In genomic region chr2:74414913-74415761, GRCh38 we compare ENCODE assay signal across 8 cellular contexts. TPM values are rescaled to one million over a fixed set of nuclear protein-coding genes. Genes with fewer than 3 reads are reported as not detected.
A peak's percentile ranks its signal among the peaks of the same experiment; 100 is the strongest.
DNase-seq lines count a peak whose midpoint lies in the region; ATAC-seq, FAIRE-seq and TF ChIP-seq lines count a peak whose summit lies in the region.

No MANE protein-coding gene starts in this region.

- peak overlapping the region; percentile 70 for H3K4me3 Mint-ChIP-seq in Calu3 (ENCODE audit: low read depth, unreplicated experiment)

- 40% methylated on average over 46 of the region's 62 CpGs for WGBS in K562 (ENCODE audit: insufficient coverage, low coverage, missing lambda C conversion rate)

- H3K27me3 ChIP-seq in K562 (ENCODE audit: control insufficient read depth in 2 of 2, insufficient read depth in 2 of 2, low read length in 2 of 2) (peaks cover 3 to 22% of the 10 kb centered on the region in 2 experiments; a peak in 4 of 5 replicates), subcutaneous abdominal adipose tissue (ENCODE audit: control insufficient read depth in 5 of 5, insufficient read depth in 4 of 5, low read length in 5 of 5) (peaks cover 0 to 15% (median 5%) of the 10 kb centered on the region in 5 donors)

- no peaks in the 10 kb centered on the region for H3K79me2 ChIP-seq in K562 (ENCODE audit: control insufficient read depth, insufficient read depth, low read length)

- H3K36me3 ChIP-seq in K562 (ENCODE audit: control insufficient read depth, insufficient read depth, low read length), result no peaks in the 10 kb centered on the region
- no peaks in the 10 kb centered on the region for H3K36me3 ChIP-seq in subcutaneous abdominal adipose tissue (ENCODE audit: control insufficient read depth in 5 of 5, insufficient read depth in 5 of 5, low read length in 5 of 5)

- peaks cover 8% of the 10 kb centered on the region for H3K36me3 Mint-ChIP-seq in Calu3 (ENCODE audit: insufficient read depth, unreplicated experiment)

- CTCF ChIA-PET in Calu3 (lab: Charles Lee), result no interaction called here
- CTCF ChIA-PET in K562 (lab: Yijun Ruan, JAX; ENCODE audit: low intra/inter-chr PET ratio), result no interaction called here

- H2AFZ ChIP-seq in K562 (ENCODE audit: low read depth, low read length), result peak overlapping the region; percentile 28; the same call in 1 of the 2 replicates

- peaks cover 28% of the 10 kb centered on the region for H3K27me3 Mint-ChIP-seq in Calu3 (ENCODE audit: unreplicated experiment)

- ATAC-seq in HG02642 (IDR thresholded peaks at IDR 0.05; ENCODE audit: poor library complexity, unreplicated experiment) (peak; percentile 40), K562 (no peak), HG03095 (IDR thresholded peaks at IDR 0.05; ENCODE audit: unreplicated experiment) (no peak), HG02610 (IDR thresholded peaks at IDR 0.05; ENCODE audit: unreplicated experiment) (no peak)

- peaks cover 19% of the 10 kb centered on the region for H3K4me1 Mint-ChIP-seq in Calu3 (ENCODE audit: low read depth, unreplicated experiment)

- no peak overlapping the region for H3K4me2 ChIP-seq in K562 (ENCODE audit: insufficient read depth, low read length)

- H3K9ac ChIP-seq in K562 (ENCODE audit: insufficient read depth in 1 of 2, low read depth in 2 of 2, low read length in 2 of 2) (peak overlapping the region in 1 of 2 experiments; percentile 67; a peak in 1 of 4 replicates), subcutaneous abdominal adipose tissue (ENCODE audit: low read length in 5 of 5) (peak overlapping the region in 4 of 5 donors; percentile 31 to 77 (median 60))

- FAIRE-seq in K562 (lab: Jason Lieb, UNC), result no peak

- H3K9me3 ChIP-seq in K562 (replicated peaks; ENCODE audit: control insufficient read depth, insufficient read depth, low read depth, low read length) (no peaks in the 10 kb centered on the region), subcutaneous abdominal adipose tissue (ENCODE audit: control insufficient read depth in 5 of 5, low read length in 5 of 5) (no peaks in the 10 kb centered on the region)

- no peaks in the 10 kb centered on the region for H3K9me1 ChIP-seq in K562 (ENCODE audit: control insufficient read depth, insufficient read depth, low read length)

- TF ChIP-seq RAD21 in K562 (CRISPR knock-in tag; conservative IDR thresholded peaks at IDR 0.05 in 1 of 2, IDR thresholded peaks at IDR 0.05 in 1 of 2), result no peak

- POLR2A ChIA-PET in K562 (lab: Yijun Ruan, JAX), result no interaction called here

- intact Hi-C loops in Calu3 (cut with micrococcal nuclease; ENCODE audit: unreplicated experiment) (no loop called here), K562 (cut with micrococcal nuclease) (no loop called here)

- H3K4me1 ChIP-seq in K562 (replicated peaks in 1 of 2; ENCODE audit: control insufficient read depth in 2 of 2, insufficient read depth in 2 of 2, low read length in 2 of 2) (peaks cover 0 to 30% of the 10 kb centered on the region in 2 experiments; a peak in 3 of 5 replicates), subcutaneous abdominal adipose tissue (ENCODE audit: control insufficient read depth in 5 of 5, insufficient read depth in 5 of 5, low read length in 5 of 5) (peaks cover 0 to 28% (median 22%) of the 10 kb centered on the region in 5 donors)

- peak overlapping the region; percentile 76 for H3K27ac Mint-ChIP-seq in Calu3 (ENCODE audit: unreplicated experiment)

- H4K20me1 ChIP-seq in K562 (replicated peaks; ENCODE audit: control insufficient read depth, insufficient read depth, low read length), result no peaks in the 10 kb centered on the region

- no peak for TF ChIP-seq POLR2A in K562 (conservative IDR thresholded peaks at IDR 0.05)

- no peak for TF ChIP-seq EP300 in K562 (IDR thresholded peaks at IDR 0.05; ENCODE audit: low read length)

- peak; percentile 56 for DNase-seq in Calu3
- DNase-seq in K562 (ENCODE audit: extremely low read depth in 1 of 4, low spot score in 3 of 4), result no peak
- peak; percentile 25 for DNase-seq in kidney tubule cell (ENCODE audit: low spot score)
- DNase-seq in HuH-7 (ENCODE audit: low spot score), result no peak

- in situ Hi-C loops in K562 (cut with MboI), result no loop called here

- no peak overlapping the region for H3K27ac ChIP-seq in K562 (ENCODE audit: extremely low read depth, low read depth, low read length)
- H3K27ac ChIP-seq in subcutaneous abdominal adipose tissue (ENCODE audit: low read depth, low read length), result peak overlapping the region; percentile 23

- H3K9me3 Mint-ChIP-seq in Calu3 (ENCODE audit: low read depth, unreplicated experiment), result no peaks in the 10 kb centered on the region

- TF ChIP-seq CTCF in Calu3 (IDR thresholded peaks at IDR 0.05; ENCODE audit: unreplicated experiment) (no peak), K562 (IDR thresholded peaks at IDR 0.05 in 2 of 3, conservative IDR thresholded peaks at IDR 0.05 in 1 of 3; ENCODE audit: insufficient read depth in 2 of 3, low read depth in 1 of 3, low read length in 3 of 3) (no peak)

- no peak overlapping the region for H3K4me3 ChIP-seq in K562
- peak overlapping the region; percentile 68 to 90 (median 78) for H3K4me3 ChIP-seq in subcutaneous abdominal adipose tissue (ENCODE audit: low read depth in 1 of 5, low read length in 5 of 5)

- BruUV-seq in Calu3 (replicated peaks; lab: Mats Ljungman, UMichigan) (no TSS peak), K562 (replicated peaks; lab: Mats Ljungman, UMichigan) (no TSS peak)

RNA-seq across cellular contexts. Expression of gene C2orf81, which starts 6.3 kb away (rescaled TPM):
- total RNA-seq in Calu3 (2022), result 4.0 and 5.7 TPM in 2 replicates
- 0.32 TPM in 1 of 2 replicates, not detected in the other for total RNA-seq in K562 (2011; cell fraction: chromatin; rRNA removed; ENCODE audit: low replicate concordance)
- 0.33 TPM in 1 of 2 replicates, not detected in the other for total RNA-seq in K562 (2011; cell fraction: nucleolus; rRNA removed)
- not detected in 2 replicates for total RNA-seq in K562 (2011; cell fraction: nucleoplasm; rRNA removed)
- 0.04 TPM in 1 of 2 replicates, not detected in the other for total RNA-seq in K562 (2014; rRNA removed)
- total RNA-seq in K562 (2014; rRNA removed; fragmentation: Illumina TruSeq; extraction: Trizol), result not detected in 2 replicates
- not detected in 2 replicates for total RNA-seq in K562 (2015; rRNA removed; fragmentation: Illumina TruSeq; extraction: Trizol)
- total RNA-seq in K562 (2021), result 0.22 TPM in 1 of 2 replicates, not detected in the other
- polyA plus RNA-seq in K562 (2011; rRNA removed), result 0.07 TPM in 1 of 2 replicates, not detected in the other
- polyA plus RNA-seq in K562 (2011; cell fraction: cytosol; rRNA removed), result 0.03 and 0.24 TPM in 2 replicates
- 0.15 and 0.26 TPM in 2 replicates for polyA plus RNA-seq in K562 (2011; cell fraction: nucleus; rRNA removed)
- 0.14 and 0.47 TPM in 2 replicates for polyA plus RNA-seq in K562 (2012)
- 0.06 TPM in 1 of 2 replicates, not detected in the other for polyA plus RNA-seq in K562 (2014; fragmentation: Illumina TruSeq; extraction: Trizol)
- polyA plus RNA-seq in K562 (2014; fragmentation: Nextera tagmentation; extraction: Ambion mirVana), result not detected
- not detected in 2 replicates for polyA plus RNA-seq in K562 (2014; rRNA removed)
- polyA minus RNA-seq in K562 (2011; rRNA and poly(A)+ RNA removed), result not detected in 2 replicates
- not detected in 2 replicates for polyA minus RNA-seq in K562 (2011; cell fraction: cytosol; rRNA and poly(A)+ RNA removed)
- 0.27 TPM in 1 of 2 replicates, not detected in the other for polyA minus RNA-seq in K562 (2011; cell fraction: nucleus; rRNA and poly(A)+ RNA removed)

RNA-seq across cellular contexts. Expression of gene WDR54, which starts 6.4 kb away (rescaled TPM):
- 30.5 and 32.3 TPM in 2 replicates for total RNA-seq in Calu3 (2022)
- total RNA-seq in K562 (2011; cell fraction: chromatin; rRNA removed; ENCODE audit: low replicate concordance), result 7.3 and 16.7 TPM in 2 replicates
- total RNA-seq in K562 (2011; cell fraction: nucleolus; rRNA removed), result 13.2 and 18.3 TPM in 2 replicates
- total RNA-seq in K562 (2011; cell fraction: nucleoplasm; rRNA removed), result 12.5 and 14.7 TPM in 2 replicates
- total RNA-seq in K562 (2014; rRNA removed), result 6.2 and 8.7 TPM in 2 replicates
- total RNA-seq in K562 (2014; rRNA removed; fragmentation: Illumina TruSeq; extraction: Trizol), result 4.1 and 5.4 TPM in 2 replicates
- 4.9 and 5.2 TPM in 2 replicates for total RNA-seq in K562 (2015; rRNA removed; fragmentation: Illumina TruSeq; extraction: Trizol)
- total RNA-seq in K562 (2021), result 8.3 and 9.4 TPM in 2 replicates
- polyA plus RNA-seq in K562 (2011; rRNA removed), result 15.2 and 16.6 TPM in 2 replicates
- polyA plus RNA-seq in K562 (2011; cell fraction: cytosol; rRNA removed), result 25.8 and 38.2 TPM in 2 replicates
- 21.3 and 28.0 TPM in 2 replicates for polyA plus RNA-seq in K562 (2011; cell fraction: nucleus; rRNA removed)
- polyA plus RNA-seq in K562 (2012), result 19.0 and 19.9 TPM in 2 replicates
- polyA plus RNA-seq in K562 (2014; fragmentation: Illumina TruSeq; extraction: Trizol), result 6.3 and 6.4 TPM in 2 replicates
- 1 to 10 TPM; 9.3 to 9.6 TPM for polyA plus RNA-seq in K562 (2014; fragmentation: Nextera tagmentation; extraction: Ambion mirVana)
- polyA plus RNA-seq in K562 (2014; rRNA removed), result 7.4 and 11.0 TPM in 2 replicates
- polyA minus RNA-seq in K562 (2011; rRNA and poly(A)+ RNA removed), result 9.9 and 12.0 TPM in 2 replicates
- 10.9 and 13.3 TPM in 2 replicates for polyA minus RNA-seq in K562 (2011; cell fraction: cytosol; rRNA and poly(A)+ RNA removed)
- 6.1 and 8.8 TPM in 2 replicates for polyA minus RNA-seq in K562 (2011; cell fraction: nucleus; rRNA and poly(A)+ RNA removed)

RNA-seq across cellular contexts. Expression of gene RTKN, which starts 26.6 kb away (rescaled TPM):
- total RNA-seq in Calu3 (2022) (97.6 and 103 TPM in 2 replicates), K562 (2014; rRNA removed) (6.1 and 6.7 TPM in 2 replicates), K562 (2014; rRNA removed; fragmentation: Illumina TruSeq; extraction: Trizol) (1.9 and 2.6 TPM in 2 replicates), K562 (2015; rRNA removed; fragmentation: Illumina TruSeq; extraction: Trizol) (2.1 and 3.6 TPM in 2 replicates), K562 (2021) (6.8 and 6.9 TPM in 2 replicates)
- total RNA-seq in K562 (2011; cell fraction: chromatin; rRNA removed; ENCODE audit: low replicate concordance), result 18.5 and 26.2 TPM in 2 replicates
- total RNA-seq in K562 (2011; cell fraction: nucleolus; rRNA removed), result 17.4 and 18.7 TPM in 2 replicates
- total RNA-seq in K562 (2011; cell fraction: nucleoplasm; rRNA removed), result 15.6 and 20.5 TPM in 2 replicates
- polyA plus RNA-seq in K562 (2011; rRNA removed) (2.7 and 3.6 TPM in 2 replicates), K562 (2014; fragmentation: Illumina TruSeq; extraction: Trizol) (3.7 and 5.0 TPM in 2 replicates), K562 (2014; fragmentation: Nextera tagmentation; extraction: Ambion mirVana) (under 1 TPM; 0.14 to 0.22 TPM), K562 (2014; rRNA removed) (3.7 and 4.9 TPM in 2 replicates)
- polyA plus RNA-seq in K562 (2011; cell fraction: cytosol; rRNA removed), result 2.7 and 4.9 TPM in 2 replicates
- 21.0 and 31.3 TPM in 2 replicates for polyA plus RNA-seq in K562 (2011; cell fraction: nucleus; rRNA removed)
- polyA plus RNA-seq in K562 (2012), result 4.8 and 6.7 TPM in 2 replicates
- 2.1 and 2.5 TPM in 2 replicates for polyA minus RNA-seq in K562 (2011; rRNA and poly(A)+ RNA removed)
- 2.4 and 2.9 TPM in 2 replicates for polyA minus RNA-seq in K562 (2011; cell fraction: cytosol; rRNA and poly(A)+ RNA removed)
- polyA minus RNA-seq in K562 (2011; cell fraction: nucleus; rRNA and poly(A)+ RNA removed), result 8.8 and 11.4 TPM in 2 replicates

RNA-seq across cellular contexts. Expression of gene DCTN1, which starts 35.0 kb away (rescaled TPM):
- total RNA-seq in Calu3 (2022) (113 and 129 TPM in 2 replicates), K562 (2014; rRNA removed) (49.7 and 54.8 TPM in 2 replicates), K562 (2014; rRNA removed; fragmentation: Illumina TruSeq; extraction: Trizol) (23.4 and 27.5 TPM in 2 replicates), K562 (2015; rRNA removed; fragmentation: Illumina TruSeq; extraction: Trizol) (52.5 and 53.3 TPM in 2 replicates), K562 (2021) (61.0 and 71.7 TPM in 2 replicates)
- 88.3 and 100 TPM in 2 replicates for total RNA-seq in K562 (2011; cell fraction: chromatin; rRNA removed; ENCODE audit: low replicate concordance)
- total RNA-seq in K562 (2011; cell fraction: nucleolus; rRNA removed), result 42.1 and 52.2 TPM in 2 replicates
- 63.2 and 85.9 TPM in 2 replicates for total RNA-seq in K562 (2011; cell fraction: nucleoplasm; rRNA removed)
- polyA plus RNA-seq in K562 (2011; rRNA removed) (30.0 and 39.8 TPM in 2 replicates), K562 (2014; fragmentation: Illumina TruSeq; extraction: Trizol) (51.8 and 58.0 TPM in 2 replicates), K562 (2014; fragmentation: Nextera tagmentation; extraction: Ambion mirVana) (10 to 100 TPM; 23.9 to 28.6 TPM), K562 (2014; rRNA removed) (37.2 and 45.0 TPM in 2 replicates)
- 33.7 and 78.9 TPM in 2 replicates for polyA plus RNA-seq in K562 (2011; cell fraction: cytosol; rRNA removed)
- 57.2 and 111 TPM in 2 replicates for polyA plus RNA-seq in K562 (2011; cell fraction: nucleus; rRNA removed)
- 62.1 and 62.5 TPM in 2 replicates for polyA plus RNA-seq in K562 (2012)
- polyA minus RNA-seq in K562 (2011; rRNA and poly(A)+ RNA removed), result 33.3 and 75.5 TPM in 2 replicates
- polyA minus RNA-seq in K562 (2011; cell fraction: cytosol; rRNA and poly(A)+ RNA removed), result 41.6 and 65.3 TPM in 2 replicates
- 26.1 and 26.7 TPM in 2 replicates for polyA minus RNA-seq in K562 (2011; cell fraction: nucleus; rRNA and poly(A)+ RNA removed)

RNA-seq across cellular contexts. Expression of gene INO80B, which starts 39.8 kb away (rescaled TPM):
- total RNA-seq in Calu3 (2022) (41.7 and 42.1 TPM in 2 replicates), K562 (2014; rRNA removed) (9.0 and 14.3 TPM in 2 replicates), K562 (2014; rRNA removed; fragmentation: Illumina TruSeq; extraction: Trizol) (17.1 and 17.9 TPM in 2 replicates), K562 (2015; rRNA removed; fragmentation: Illumina TruSeq; extraction: Trizol) (9.9 and 10.6 TPM in 2 replicates), K562 (2021) (18.4 and 22.6 TPM in 2 replicates)
- 23.9 and 33.5 TPM in 2 replicates for total RNA-seq in K562 (2011; cell fraction: chromatin; rRNA removed; ENCODE audit: low replicate concordance)
- 19.1 and 19.8 TPM in 2 replicates for total RNA-seq in K562 (2011; cell fraction: nucleolus; rRNA removed)
- 14.8 and 21.1 TPM in 2 replicates for total RNA-seq in K562 (2011; cell fraction: nucleoplasm; rRNA removed)
- polyA plus RNA-seq in K562 (2011; rRNA removed) (5.9 and 8.9 TPM in 2 replicates), K562 (2014; fragmentation: Illumina TruSeq; extraction: Trizol) (8.5 and 10.0 TPM in 2 replicates), K562 (2014; fragmentation: Nextera tagmentation; extraction: Ambion mirVana) (under 1 TPM; 0.41 to 0.66 TPM), K562 (2014; rRNA removed) (11.0 and 11.5 TPM in 2 replicates)
- 1.9 and 5.8 TPM in 2 replicates for polyA plus RNA-seq in K562 (2011; cell fraction: cytosol; rRNA removed)
- 33.7 and 52.6 TPM in 2 replicates for polyA plus RNA-seq in K562 (2011; cell fraction: nucleus; rRNA removed)
- 11.7 and 21.7 TPM in 2 replicates for polyA plus RNA-seq in K562 (2012)
- 3.9 and 8.4 TPM in 2 replicates for polyA minus RNA-seq in K562 (2011; rRNA and poly(A)+ RNA removed)
- 0.95 TPM in 1 of 2 replicates, not detected in the other for polyA minus RNA-seq in K562 (2011; cell fraction: cytosol; rRNA and poly(A)+ RNA removed)
- polyA minus RNA-seq in K562 (2011; cell fraction: nucleus; rRNA and poly(A)+ RNA removed), result 11.1 and 15.1 TPM in 2 replicates

Comparison
In these comparisons a context has a peak if more than half of its experiments do, and no peak if none do; other contexts are left out.
1. DNase-seq: peak in Calu3 (single experiment) and kidney tubule cell (single experiment); none in K562 (0 of 4) and HuH-7 (single experiment).